Comparison of ENCODE assay signal across 16 cellular contexts in the genomic region with DNA sequence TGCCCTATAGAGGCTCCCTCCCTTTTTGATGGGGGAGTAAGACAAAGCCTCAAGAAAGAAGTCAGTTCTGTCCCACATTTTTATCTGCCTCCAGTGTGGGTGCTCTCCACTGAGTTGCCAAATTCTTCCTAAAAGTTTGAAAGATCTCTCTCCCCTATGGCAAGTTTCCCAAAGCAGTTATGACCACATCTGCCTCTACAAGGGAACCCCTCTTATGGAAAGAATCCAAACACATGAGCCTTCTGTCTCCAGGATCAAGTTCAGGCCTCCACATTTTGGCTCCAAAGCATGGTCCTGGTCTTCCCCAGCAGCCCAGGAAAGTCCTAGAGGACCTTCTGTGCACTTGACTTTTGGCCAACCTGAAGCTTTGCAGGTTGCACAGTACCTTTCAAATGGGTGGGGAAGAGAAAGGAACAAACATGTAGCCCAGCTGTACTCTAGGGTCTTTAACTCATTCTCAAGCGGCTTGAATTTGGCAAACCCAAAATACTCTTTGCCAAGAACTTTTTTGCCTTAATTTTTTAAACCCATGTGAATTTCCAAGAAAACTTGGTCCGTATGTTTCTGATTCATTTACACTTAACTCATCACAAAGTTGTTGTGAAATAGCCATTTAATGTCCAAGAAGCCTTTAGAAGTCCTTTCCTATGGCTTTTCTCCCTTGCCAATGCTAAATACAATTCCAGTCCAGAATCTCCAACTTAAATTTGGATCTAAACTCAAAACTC.
A peak's percentile ranks its signal among the peaks of the same experiment; 100 is the strongest.
DNase-seq lines count a peak whose midpoint lies in the region; ATAC-seq and TF ChIP-seq lines count a peak whose summit lies in the region.
"Had no signal": no experiment of that assay in that cellular context is flagged by ENCODE, and none has a peak within 500 bp of the region (broad histone marks: within the 10 kb centered on the region; RNA-seq: fewer than 3 reads in every experiment).

No MANE protein-coding gene starts in this region.

- intact Hi-C loops in Right ventricle myocardium inferior (cut with DNase I) (no loop called here), right cardiac atrium (cut with DNase I) (no loop called here), aorta (cut with DNase I) (no loop called here)

- 60% methylated on average over 2 of the region's 2 CpGs for WGBS in right cardiac atrium
- 62 to 69% methylated on average over 2 of the region's 2 CpGs for WGBS in aorta, 2 donors

- no peak overlapping the region for H3K4me3 ChIP-seq in right atrium auricular region
- H3K4me3 ChIP-seq in fibroblast of the aortic adventitia (ENCODE audit: low read depth, low read length) = no peak overlapping the region
- no peak overlapping the region for H3K4me3 ChIP-seq in right cardiac atrium (ENCODE audit: low read length)
- no peak overlapping the region for H3K4me3 ChIP-seq in aorta (ENCODE audit: low read length in 2 of 2)
- H3K4me3 ChIP-seq: SJCRH30 had no signal

- H3K27me3 ChIP-seq in right atrium auricular region (no peaks in the 10 kb centered on the region), right cardiac atrium (ENCODE audit: control insufficient read depth, insufficient read depth) (no peaks in the 10 kb centered on the region), aorta (ENCODE audit: control insufficient read depth in 1 of 2, insufficient read depth in 2 of 2, low read length in 1 of 2) (no peaks in the 10 kb centered on the region)
- H3K27me3 ChIP-seq: BE2C, SJCRH30 had no signal

- no peaks in the 10 kb centered on the region for H3K4me1 ChIP-seq in right atrium auricular region
- no peaks in the 10 kb centered on the region for H3K4me1 ChIP-seq in right cardiac atrium (ENCODE audit: control insufficient read depth, insufficient read depth, low read length)
- H3K4me1 ChIP-seq in aorta (ENCODE audit: control insufficient read depth in 1 of 2, insufficient read depth in 2 of 2, low read length in 2 of 2) = no peaks in the 10 kb centered on the region
- H3K4me1 ChIP-seq: BE2C, SJCRH30 had no signal

- DNase-seq in Right ventricle myocardium inferior (ENCODE audit: missing footprints) (no peak), right atrium auricular region (ENCODE audit: low spot score) (no peak), fibroblast of the aortic adventitia (ENCODE audit: low read depth) (peak; percentile 46), right cardiac atrium (peak in 1 of 3 donors; percentile 49), aorta (no peak), NOMO-1 (lab: John Stamatoyannopoulos, UW; ENCODE audit: unreplicated experiment in 2 of 2) (no peak)
- DNase-seq: BE2C; CD4-positive, alpha-beta T cell; DMS53; KG1; NCI-H526 treated with DMSO at 0.1 percent for 48 hours; RPMI8226; SJCRH30 had no signal

- TF ChIP-seq CTCF in right atrium auricular region (IDR thresholded peaks at IDR 0.05) = no peak
- no peak for TF ChIP-seq CTCF in fibroblast of the aortic adventitia (IDR thresholded peaks at IDR 0.05; ENCODE audit: insufficient read depth, low read length)

- no peaks in the 10 kb centered on the region for H3K36me3 ChIP-seq in right atrium auricular region
- no peaks in the 10 kb centered on the region for H3K36me3 ChIP-seq in aorta (ENCODE audit: control insufficient read depth in 1 of 2, insufficient read depth in 2 of 2, low read length in 1 of 2)
- H3K36me3 ChIP-seq: BE2C, SJCRH30 had no signal

- H3K27ac ChIP-seq in right atrium auricular region = no peak overlapping the region
- H3K27ac ChIP-seq in right cardiac atrium (ENCODE audit: low read length) = no peak overlapping the region
- H3K27ac ChIP-seq in aorta (ENCODE audit: low read depth in 1 of 2, low read length in 2 of 2) = no peak overlapping the region
- H3K27ac ChIP-seq: 22Rv1, SJCRH30 had no signal

- H3K9me3 ChIP-seq in right atrium auricular region (no peaks in the 10 kb centered on the region), right cardiac atrium (ENCODE audit: control insufficient read depth, low read length) (no peaks in the 10 kb centered on the region), aorta (ENCODE audit: control insufficient read depth, low read length) (no peaks in the 10 kb centered on the region)
- H3K9me3 ChIP-seq: BE2C, SJCRH30 had no signal

- ATAC-seq in Right ventricle myocardium inferior = peak; percentile 89
- ATAC-seq in right cardiac atrium = peak; percentile 56 to 87
- peak; percentile 36 for ATAC-seq in aorta (ENCODE audit: low FRiP score)
- ATAC-seq in HG03457 (IDR thresholded peaks at IDR 0.05; ENCODE audit: unreplicated experiment) = no peak
- no peak for ATAC-seq in HG03521 (IDR thresholded peaks at IDR 0.05; ENCODE audit: unreplicated experiment)

Comparison
In these comparisons a context has a peak if more than half of its experiments do, and no peak if none do; other contexts are left out.
1. ATAC-seq: peak in Right ventricle myocardium inferior (single experiment), right cardiac atrium (2 of 2) and aorta (single experiment); none in HG03457 (single experiment) and HG03521 (single experiment).